ENCODE assay signal across 19 cellular contexts in the genomic region with DNA sequence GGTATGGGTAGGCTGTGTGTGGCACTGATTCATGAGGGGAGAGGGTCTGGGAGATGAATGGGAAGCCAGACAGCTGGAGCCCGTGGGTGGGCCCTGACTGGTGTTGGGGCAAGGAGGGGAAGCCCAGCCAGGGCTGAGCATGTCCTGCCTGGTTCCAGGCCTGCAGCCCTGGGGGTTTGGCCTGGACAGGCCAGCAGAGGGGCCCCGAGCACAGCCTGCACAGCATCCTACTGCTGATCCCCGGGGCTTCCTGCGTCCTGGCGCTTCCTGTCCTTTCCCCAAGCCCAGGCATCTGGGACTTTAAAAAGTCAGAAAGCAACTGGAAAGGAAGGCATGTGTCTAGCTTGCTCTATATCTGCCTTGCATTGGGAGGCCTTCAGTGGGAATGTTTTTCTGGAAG. TPM values are rescaled to one million over a fixed set of nuclear protein-coding genes. Genes with fewer than 3 reads are reported as not detected.
"Had no signal": no experiment of that assay in that cellular context is flagged by ENCODE, and none has a peak within 500 bp of the region (broad histone marks: within the 10 kb centered on the region; RNA-seq: fewer than 3 reads in every experiment).

No MANE protein-coding gene starts in this region.

- H3K9me3 Mint-ChIP-seq: activated naive CD4-positive, alpha-beta T cell treated with anti-CD3 and anti-CD28 coated beads, Interleukin-2, amount 10 ng/mL, durations not matched to agents 7 days and 5 days; activated T-helper 2 cell treated with anti-CD3 and anti-CD28 coated beads, Interferon-gamma antibody, Interleukin-2, Interleukin-4, amounts not matched to agents 10 μg/mL and 5 μg/mL and 100 μg/mL, durations not matched to agents 14 hours and 24 hours and 36 hours; central memory CD8-positive, alpha-beta T cell; dendritic cell treated with granulocyte-macrophage colony-stimulating factor and Interleukin-4, amounts not matched to agents 40 ng/mL and 50 ng/mL, for 4 days; immature natural killer cell; nephron; stimulated activated naive CD8-positive, alpha-beta T cell treated with anti-CD3 and anti-CD28 coated beads, Interleukin-15, amount 100 ng/mL, for 72 hours had no signal

- DNase-seq: activated CD4-positive, alpha-beta T cell treated with anti-CD3 and anti-CD28 coated beads for 48 hours; activated naive CD4-positive, alpha-beta T cell treated with anti-CD3 and anti-CD28 coated beads, Interleukin-2, amount 10 ng/mL, durations not matched to agents 7 days and 5 days; activated T-cell treated with anti-CD3 and anti-CD28 coated beads for 4 hours; immature natural killer cell; stimulated activated CD4-positive, alpha-beta T cell treated with anti-CD3 and anti-CD28 coated beads, Interleukin-4, amount 100 ng/mL, for 4 hours; stimulated activated naive CD8-positive, alpha-beta T cell treated with anti-CD3 and anti-CD28 coated beads, Interleukin-15, amount 100 ng/mL, for 72 hours; T-helper 9 cell; testis had no signal

- H3K27me3 ChIP-seq: testis had no signal

- H3K27me3 Mint-ChIP-seq: central memory CD8-positive, alpha-beta T cell; dendritic cell treated with granulocyte-macrophage colony-stimulating factor and Interleukin-4, amounts not matched to agents 40 ng/mL and 50 ng/mL, for 4 days; stimulated activated naive CD8-positive, alpha-beta T cell treated with anti-CD3 and anti-CD28 coated beads, Interleukin-15, amount 100 ng/mL, for 72 hours had no signal

- H3K4me1 Mint-ChIP-seq: central memory CD8-positive, alpha-beta T cell had no signal

- H3K4me3 ChIP-seq: testis had no signal

- H3K27ac Mint-ChIP-seq: activated naive CD4-positive, alpha-beta T cell treated with anti-CD3 and anti-CD28 coated beads, Interleukin-2, amount 10 ng/mL, durations not matched to agents 7 days and 5 days; activated T-helper 2 cell treated with anti-CD3 and anti-CD28 coated beads, Interferon-gamma antibody, Interleukin-2, Interleukin-4, amounts not matched to agents 10 μg/mL and 5 μg/mL and 100 μg/mL, durations not matched to agents 14 hours and 24 hours and 36 hours; dendritic cell treated with granulocyte-macrophage colony-stimulating factor and Interleukin-4, amounts not matched to agents 40 ng/mL and 50 ng/mL, for 4 days; nephron; stimulated activated naive CD8-positive, alpha-beta T cell treated with anti-CD3 and anti-CD28 coated beads, Interleukin-15, amount 100 ng/mL, for 72 hours had no signal

- H3K27ac ChIP-seq: testis, VCaP had no signal

- ATAC-seq: esophagus mucosa; stimulated activated naive CD8-positive, alpha-beta T cell treated with anti-CD3 and anti-CD28 coated beads, Interleukin-15, amount 100 ng/mL, for 72 hours had no signal

- H3K9me3 ChIP-seq: testis had no signal

- H3K4me3 Mint-ChIP-seq: activated naive CD4-positive, alpha-beta T cell treated with anti-CD3 and anti-CD28 coated beads, Interleukin-2, amount 10 ng/mL, durations not matched to agents 7 days and 5 days; central memory CD8-positive, alpha-beta T cell; dendritic cell treated with granulocyte-macrophage colony-stimulating factor and Interleukin-4, amounts not matched to agents 40 ng/mL and 50 ng/mL, for 4 days; immature natural killer cell; stimulated activated naive CD8-positive, alpha-beta T cell treated with anti-CD3 and anti-CD28 coated beads, Interleukin-15, amount 100 ng/mL, for 72 hours had no signal

RNA-seq across cellular contexts. Expression of gene IL17C, which starts 29.1 kb away (rescaled TPM):
- total RNA-seq: activated CD8-positive, alpha-beta memory T cell treated with anti-CD3 and anti-CD28 coated beads for 36 hours; activated T-helper 2 cell treated with anti-CD3 and anti-CD28 coated beads, Interferon-gamma antibody, Interleukin-2, Interleukin-4, amounts not matched to agents 10 μg/mL and 5 μg/mL and 100 μg/mL, durations not matched to agents 14 hours and 24 hours and 36 hours; esophagus mucosa; lung microvascular endothelial cell; skeletal muscle tissue; ureter had no signal
- polyA plus RNA-seq: adipose tissue had no signal
